Comparison of ENCODE assay signal across 2 cellular contexts in genomic region chr16:11633113-11633512, GRCh38.
TF ChIP-seq lines count a peak whose summit lies in the region.

No MANE protein-coding gene starts in this region.

TF ChIP-seq in SK-N-SH, 30 proteins besides CTCF, POLR2A, EP300 and RAD21 (continued from another document):
- no peak for TF ChIP-seq SMC3 (IDR thresholded peaks at IDR 0.05; ENCODE audit: low read depth, low read length)
- no peak for TF ChIP-seq RXRA (IDR thresholded peaks at IDR 0.05; ENCODE audit: borderline replicate concordance, low read depth)
- TF ChIP-seq JUND (IDR thresholded peaks at IDR 0.05): no peak
- TF ChIP-seq ZBTB33 (IDR thresholded peaks at IDR 0.05; ENCODE audit: borderline replicate concordance, low read depth): no peak
- TF ChIP-seq USF1 (IDR thresholded peaks at IDR 0.05; ENCODE audit: borderline replicate concordance, low read depth): no peak

TF ChIP-seq in SK-N-SH treated with all-trans-retinoic acid at 6 μM for 48 hours, 23 proteins besides CTCF, POLR2A, EP300 and RAD21 (continued from another document):
- no peak for TF ChIP-seq TSHZ2 (CRISPR knock-in tag; IDR thresholded peaks at IDR 0.05)
- TF ChIP-seq ZFP30 (CRISPR knock-in tag; IDR thresholded peaks at IDR 0.05): no peak
- TF ChIP-seq ARNTL (CRISPR knock-in tag; IDR thresholded peaks at IDR 0.05; ENCODE audit: borderline replicate concordance, low read depth): no peak
- no peak for TF ChIP-seq ESRRG (CRISPR knock-in tag; IDR thresholded peaks at IDR 0.05)
- TF ChIP-seq TOX (CRISPR knock-in tag; IDR thresholded peaks at IDR 0.05; ENCODE audit: borderline replicate concordance): no peak
- TF ChIP-seq TCF4 (CRISPR knock-in tag; IDR thresholded peaks at IDR 0.05; ENCODE audit: borderline replicate concordance): no peak
- TF ChIP-seq OSR1 (CRISPR knock-in tag; IDR thresholded peaks at IDR 0.05): no peak
